ENCODE assay signal across 8 cellular contexts in genomic region chr6:99393366-99393697, GRCh38. TPM values are rescaled to one million over a fixed set of nuclear protein-coding genes. Genes with fewer than 3 reads are reported as not detected.
DNase-seq lines count a peak whose midpoint lies in the region; TF ChIP-seq lines count a peak whose summit lies in the region.

No MANE protein-coding gene starts in this region.

- no peak for TF ChIP-seq CTCF in GM12875 (IDR thresholded peaks at IDR 0.05; ENCODE audit: borderline replicate concordance, insufficient read depth, low read depth, low read length)
- TF ChIP-seq CTCF in MM.1S (IDR thresholded peaks at IDR 0.05; ENCODE audit: low read length): no peak
- no peak for TF ChIP-seq CTCF in endothelial cell (IDR thresholded peaks at IDR 0.05; ENCODE audit: unreplicated experiment)

- no peaks in the 10 kb centered on the region for H3K4me1 Mint-ChIP-seq in endothelial cell (ENCODE audit: unreplicated experiment)

- H4K20me1 ChIP-seq in GM23248 (ENCODE audit: insufficient read depth) (no peaks in the 10 kb centered on the region), MM.1S (ENCODE audit: insufficient read depth, low read length) (no peaks in the 10 kb centered on the region)

- H3K9ac ChIP-seq in GM23248: peak overlapping the region; percentile 94
- peak overlapping the region; percentile 72; the same call in 1 of the 2 replicates for H3K9ac ChIP-seq in MM.1S (ENCODE audit: low read length)
- H3K9ac ChIP-seq in neuronal stem cell (ENCODE audit: low read depth, low read length, poor library complexity): peak overlapping the region; percentile 93

- no peak overlapping the region for H2BK12ac ChIP-seq in neuronal stem cell (ENCODE audit: low read length)

- H2BK5ac ChIP-seq in neuronal stem cell (ENCODE audit: low read length): peak overlapping the region; percentile 53

- no peak overlapping the region for H2BK120ac ChIP-seq in neuronal stem cell (ENCODE audit: low read depth, low read length)

- peaks cover 28% of the 10 kb centered on the region for H3F3A ChIP-seq in GM23248 (ENCODE audit: insufficient read depth)
- H3F3A ChIP-seq in MM.1S (ENCODE audit: insufficient read depth, low read length): peaks cover 13% of the 10 kb centered on the region; the same call in 1 of the 2 replicates

- 1 to 3% methylated on average over 2 of the region's 2 CpGs for WGBS in GM23248 (ENCODE audit: low coverage in 1 of 2, low lambda C conversion rate in 2 of 2, missing lambda C conversion rate in 2 of 2), 2 experiments
- no CpG with 5 or more reads among the region's 2 CpGs for WGBS in neuronal stem cell (ENCODE audit: extremely low coverage in 2 of 2, insufficient read length in 2 of 2, insufficient replicate concordance in 1 of 2), 2 donors

- H3K9me2 ChIP-seq in GM23248 (ENCODE audit: insufficient read depth) (no peaks in the 10 kb centered on the region), MM.1S (replicated peaks; ENCODE audit: insufficient read depth, low read length) (no peaks in the 10 kb centered on the region)

- H3K4ac ChIP-seq in neuronal stem cell (ENCODE audit: low read length): no peak overlapping the region

- DNase-seq in GM23248 (no peak), MM.1S (no peak), endothelial cell (ENCODE audit: low spot score) (no peak), neuronal stem cell (ENCODE audit: low spot score) (no peak), ACHN (no peak), NCI-H146 treated with DMSO at 0.1 percent for 48 hours (lab: John Stamatoyannopoulos, UW; ENCODE audit: unreplicated experiment) (no peak)
- DNase-seq in stimulated activated CD4-positive, alpha-beta T cell treated with anti-CD3 and anti-CD28 coated beads, Interleukin-4, amount 100 ng/mL, for 4 hours: no peak

- H3K79me1 ChIP-seq in neuronal stem cell (ENCODE audit: low read depth, low read length): no peaks in the 10 kb centered on the region

- H3K79me2 ChIP-seq in GM23248 (ENCODE audit: insufficient read depth): no peaks in the 10 kb centered on the region
- no peaks in the 10 kb centered on the region for H3K79me2 ChIP-seq in MM.1S (ENCODE audit: low read length)

- H3K23ac ChIP-seq in neuronal stem cell (ENCODE audit: low read depth, low read length, poor library complexity): no peak overlapping the region

- H3K27me3 ChIP-seq in GM23248 (replicated peaks; ENCODE audit: insufficient read depth): no peaks in the 10 kb centered on the region
- no peaks in the 10 kb centered on the region for H3K27me3 ChIP-seq in MM.1S (replicated peaks; ENCODE audit: insufficient read depth, low read length)
- H3K27me3 ChIP-seq in neuronal stem cell (ENCODE audit: control insufficient read depth in 3 of 3, insufficient read depth in 3 of 3, low read depth in 1 of 3, low read length in 3 of 3): no peaks in the 10 kb centered on the region

- H3K9me3 Mint-ChIP-seq in endothelial cell (ENCODE audit: unreplicated experiment): no peaks in the 10 kb centered on the region

- no peak overlapping the region for H2AK5ac ChIP-seq in neuronal stem cell (ENCODE audit: low read depth, low read length)

- H4K91ac ChIP-seq in neuronal stem cell (ENCODE audit: low read depth, low read length, poor library complexity): no peak overlapping the region

- H3K14ac ChIP-seq in neuronal stem cell (ENCODE audit: low read length): no peak overlapping the region

- H4K8ac ChIP-seq in neuronal stem cell (ENCODE audit: low read depth, low read length): no peak overlapping the region

- H3K27ac Mint-ChIP-seq in endothelial cell (ENCODE audit: unreplicated experiment): peak overlapping the region; percentile 94

- peak overlapping the region; percentile 98 for H2AFZ ChIP-seq in GM23248
- H2AFZ ChIP-seq in MM.1S (ENCODE audit: low read length): peak overlapping the region; percentile 79
- H2AFZ ChIP-seq in neuronal stem cell (ENCODE audit: low read length): peak overlapping the region; percentile 88

- no peak overlapping the region for H3K18ac ChIP-seq in neuronal stem cell (ENCODE audit: low read length)

- H3K4me3 Mint-ChIP-seq in endothelial cell (ENCODE audit: unreplicated experiment): peak overlapping the region; percentile 95

- no peaks in the 10 kb centered on the region for H3K27me3 Mint-ChIP-seq in endothelial cell (ENCODE audit: unreplicated experiment)

- no peak overlapping the region for H2BK15ac ChIP-seq in neuronal stem cell (ENCODE audit: low read length)

- H3K4me3 ChIP-seq in GM12875 (ENCODE audit: low read depth, low read length) (peak overlapping the region; percentile 88), GM23248 (peak overlapping the region; percentile 95), MM.1S (ENCODE audit: low read length) (peak overlapping the region; percentile 82), neuronal stem cell (ENCODE audit: low read length in 2 of 2) (peak overlapping the region; percentile 52 to 84)

- H3K27ac ChIP-seq in GM23248: peak overlapping the region; percentile 80
- H3K27ac ChIP-seq in MM.1S (ENCODE audit: low read length): peak overlapping the region; percentile 68; the same call in 1 of the 2 replicates
- H3K27ac ChIP-seq in neuronal stem cell (replicated peaks; ENCODE audit: low read length): peak overlapping the region; percentile 95

- no peaks in the 10 kb centered on the region for H3K4me1 ChIP-seq in GM23248 (ENCODE audit: insufficient read depth)
- no peaks in the 10 kb centered on the region for H3K4me1 ChIP-seq in MM.1S (ENCODE audit: low read length)
- no peaks in the 10 kb centered on the region for H3K4me1 ChIP-seq in neuronal stem cell (ENCODE audit: control insufficient read depth in 2 of 2, insufficient read depth in 1 of 2, low read depth in 1 of 2, low read length in 2 of 2)

- peak overlapping the region; percentile 68 for H3K4me2 ChIP-seq in GM23248 (ENCODE audit: unreplicated experiment)
- peak overlapping the region; percentile 65 for H3K4me2 ChIP-seq in MM.1S (ENCODE audit: low read depth, low read length)
- H3K4me2 ChIP-seq in neuronal stem cell (ENCODE audit: insufficient read depth, low read length, poor library complexity, severe bottlenecking): peak overlapping the region; percentile 83

- H3K36me3 Mint-ChIP-seq in endothelial cell (ENCODE audit: low read depth, unreplicated experiment): no peaks in the 10 kb centered on the region

- in situ Hi-C loops in GM23248 (cut with MboI): no loop called here
- in situ Hi-C loops in ACHN (cut with HindIII; ENCODE audit: low pct_ligation_motif_present, low pct_unique_long_range_greater_than_20kb, low sequenced_read_pairs): no loop called here

- H3K9me3 ChIP-seq in GM23248 (ENCODE audit: low read depth): no peaks in the 10 kb centered on the region
- H3K9me3 ChIP-seq in MM.1S (replicated peaks; ENCODE audit: insufficient read depth, low read length): no peaks in the 10 kb centered on the region
- no peaks in the 10 kb centered on the region for H3K9me3 ChIP-seq in neuronal stem cell (replicated peaks in 1 of 2; ENCODE audit: control insufficient read depth in 2 of 2, insufficient read depth in 1 of 2, low read depth in 1 of 2, low read length in 2 of 2)

- peaks cover 10% of the 10 kb centered on the region for H3K36me3 ChIP-seq in GM23248 (ENCODE audit: low read depth)
- no peaks in the 10 kb centered on the region for H3K36me3 ChIP-seq in MM.1S (replicated peaks; ENCODE audit: insufficient read depth, low read length)
- peaks cover 0 to 14% of the 10 kb centered on the region in 2 donors for H3K36me3 ChIP-seq in neuronal stem cell (replicated peaks in 1 of 2; ENCODE audit: control insufficient read depth in 2 of 2, insufficient read depth in 2 of 2, low read length in 2 of 2)

RNA-seq across cellular contexts. Expression of gene COQ3, which starts 0.7 kb away (rescaled TPM):
- total RNA-seq in GM23248 (2014; rRNA removed; shearing (Covaris generic)): 2.5 and 3.5 TPM in 2 replicates
- 8.5 and 8.8 TPM in 2 replicates for polyA plus RNA-seq in GM23248 (2016; fragmentation: Nextera tagmentation; extraction: Ambion mirVana)
- total RNA-seq in endothelial cell (ENCODE audit: unreplicated experiment): 2.9 TPM
- 11.6 TPM for polyA plus RNA-seq in neuronal stem cell (2013, experiment 1 of 2)
- 11.0 TPM for polyA plus RNA-seq in neuronal stem cell (2013, experiment 2 of 2)

RNA-seq across cellular contexts. Expression of gene PNISR, which starts 31.8 kb away (rescaled TPM):
- 46.6 and 56.3 TPM in 2 replicates for total RNA-seq in GM23248 (2014; rRNA removed; shearing (Covaris generic))
- 40.0 and 55.8 TPM in 2 replicates for polyA plus RNA-seq in GM23248 (2016; fragmentation: Nextera tagmentation; extraction: Ambion mirVana)
- 86.4 TPM for total RNA-seq in endothelial cell (ENCODE audit: unreplicated experiment)
- polyA plus RNA-seq in neuronal stem cell (2013, experiment 1 of 2): 343 TPM
- 349 TPM for polyA plus RNA-seq in neuronal stem cell (2013, experiment 2 of 2)

RNA-seq across cellular contexts. Expression of gene FAXC, which starts 43.9 kb away (rescaled TPM):
- total RNA-seq in GM23248 (2014; rRNA removed; shearing (Covaris generic)): 0.76 and 1.8 TPM in 2 replicates
- 0.29 and 0.72 TPM in 2 replicates for polyA plus RNA-seq in GM23248 (2016; fragmentation: Nextera tagmentation; extraction: Ambion mirVana)
- total RNA-seq in endothelial cell (ENCODE audit: unreplicated experiment): 2.2 TPM
- polyA plus RNA-seq in neuronal stem cell (2013, experiment 1 of 2): 20.7 TPM
- polyA plus RNA-seq in neuronal stem cell (2013, experiment 2 of 2): 20.8 TPM
